In the genomic region with DNA sequence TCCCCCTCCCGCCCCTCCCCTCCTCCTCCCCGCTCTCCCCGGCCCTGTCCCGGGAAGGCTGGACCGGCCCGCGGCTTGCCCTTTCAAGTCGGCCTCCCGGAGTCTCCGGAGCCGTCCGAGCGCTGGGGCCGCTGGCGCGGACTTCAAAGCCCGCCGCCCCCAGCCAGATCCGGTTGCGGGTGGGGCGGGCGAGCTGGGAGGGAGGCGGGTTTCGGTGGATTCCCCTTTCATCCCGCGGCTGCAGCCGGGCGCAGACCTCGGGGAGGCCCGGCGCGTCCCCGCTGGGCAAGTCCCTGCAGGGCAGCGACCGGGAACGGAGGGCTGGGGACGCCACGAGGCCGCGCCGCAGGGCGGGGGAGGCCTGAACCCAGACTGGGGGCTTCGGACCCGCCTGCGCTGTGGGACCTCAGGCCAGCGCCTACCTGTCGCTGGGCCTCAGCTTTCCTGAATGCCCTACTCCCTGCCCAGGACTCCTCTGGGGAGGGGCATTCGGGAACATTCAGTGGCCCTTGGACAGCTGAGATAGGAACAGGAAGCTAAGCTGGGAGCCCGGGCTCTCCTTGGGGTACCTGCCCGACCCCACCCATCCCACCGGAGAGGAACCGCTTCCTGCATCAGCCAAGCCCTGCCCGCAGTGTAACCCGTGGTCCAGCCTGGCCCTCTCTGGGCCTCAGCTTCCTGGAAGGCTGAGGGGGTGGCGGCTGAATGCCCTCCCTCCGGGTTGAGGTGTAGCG, we compare ENCODE assay signal across 1 cellular context.
TF ChIP-seq lines count a peak whose summit lies in the region.

No MANE protein-coding gene starts in this region.

TF ChIP-seq in HepG2, 621 proteins besides CTCF, POLR2A, EP300 and RAD21 (continued from another document and continues in another):
- TF ChIP-seq, protein P1, sequence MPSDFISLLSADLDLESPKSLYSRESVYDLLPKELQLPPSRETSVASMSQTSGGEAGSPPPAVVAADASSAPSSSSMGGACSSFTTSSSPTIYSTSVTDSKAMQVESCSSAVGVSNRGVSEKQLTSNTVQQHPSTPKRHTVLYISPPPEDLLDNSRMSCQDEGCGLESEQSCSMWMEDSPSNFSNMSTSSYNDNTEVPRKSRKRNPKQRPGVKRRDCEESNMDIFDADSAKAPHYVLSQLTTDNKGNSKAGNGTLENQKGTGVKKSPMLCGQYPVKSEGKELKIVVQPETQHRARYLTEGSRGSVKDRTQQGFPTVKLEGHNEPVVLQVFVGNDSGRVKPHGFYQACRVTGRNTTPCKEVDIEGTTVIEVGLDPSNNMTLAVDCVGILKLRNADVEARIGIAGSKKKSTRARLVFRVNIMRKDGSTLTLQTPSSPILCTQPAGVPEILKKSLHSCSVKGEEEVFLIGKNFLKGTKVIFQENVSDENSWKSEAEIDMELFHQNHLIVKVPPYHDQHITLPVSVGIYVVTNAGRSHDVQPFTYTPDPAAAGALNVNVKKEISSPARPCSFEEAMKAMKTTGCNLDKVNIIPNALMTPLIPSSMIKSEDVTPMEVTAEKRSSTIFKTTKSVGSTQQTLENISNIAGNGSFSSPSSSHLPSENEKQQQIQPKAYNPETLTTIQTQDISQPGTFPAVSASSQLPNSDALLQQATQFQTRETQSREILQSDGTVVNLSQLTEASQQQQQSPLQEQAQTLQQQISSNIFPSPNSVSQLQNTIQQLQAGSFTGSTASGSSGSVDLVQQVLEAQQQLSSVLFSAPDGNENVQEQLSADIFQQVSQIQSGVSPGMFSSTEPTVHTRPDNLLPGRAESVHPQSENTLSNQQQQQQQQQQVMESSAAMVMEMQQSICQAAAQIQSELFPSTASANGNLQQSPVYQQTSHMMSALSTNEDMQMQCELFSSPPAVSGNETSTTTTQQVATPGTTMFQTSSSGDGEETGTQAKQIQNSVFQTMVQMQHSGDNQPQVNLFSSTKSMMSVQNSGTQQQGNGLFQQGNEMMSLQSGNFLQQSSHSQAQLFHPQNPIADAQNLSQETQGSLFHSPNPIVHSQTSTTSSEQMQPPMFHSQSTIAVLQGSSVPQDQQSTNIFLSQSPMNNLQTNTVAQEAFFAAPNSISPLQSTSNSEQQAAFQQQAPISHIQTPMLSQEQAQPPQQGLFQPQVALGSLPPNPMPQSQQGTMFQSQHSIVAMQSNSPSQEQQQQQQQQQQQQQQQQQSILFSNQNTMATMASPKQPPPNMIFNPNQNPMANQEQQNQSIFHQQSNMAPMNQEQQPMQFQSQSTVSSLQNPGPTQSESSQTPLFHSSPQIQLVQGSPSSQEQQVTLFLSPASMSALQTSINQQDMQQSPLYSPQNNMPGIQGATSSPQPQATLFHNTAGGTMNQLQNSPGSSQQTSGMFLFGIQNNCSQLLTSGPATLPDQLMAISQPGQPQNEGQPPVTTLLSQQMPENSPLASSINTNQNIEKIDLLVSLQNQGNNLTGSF (CRISPR knock-in tag; IDR thresholded peaks at IDR 0.05) = 0 out of 2 replicates have a peak, but pooled peaks have one; percentile 18
- TF ChIP-seq NCOA2 (CRISPR knock-in tag; IDR thresholded peaks at IDR 0.05) = peak; percentile 92
- no peak for TF ChIP-seq JARID2 (CRISPR knock-in tag; IDR thresholded peaks at IDR 0.05; ENCODE audit: insufficient replicate concordance)
- no peak; the same call in 1 of the 2 replicates for TF ChIP-seq ZKSCAN1 (IDR thresholded peaks at IDR 0.05; ENCODE audit: low read length)
- TF ChIP-seq KDM5B (CRISPR knock-in tag; IDR thresholded peaks at IDR 0.05; ENCODE audit: borderline replicate concordance) = peak; percentile 80; the same call in 1 of the 2 replicates
- TF ChIP-seq ZNF33A (CRISPR knock-in tag; IDR thresholded peaks at IDR 0.05; ENCODE audit: borderline replicate concordance) = 0 out of 2 replicates have a peak, but pooled peaks have one; percentile 48
- TF ChIP-seq ARNT2 (CRISPR knock-in tag; IDR thresholded peaks at IDR 0.05; ENCODE audit: low read depth) = peak; percentile 66
- TF ChIP-seq ADNP (CRISPR knock-in tag; IDR thresholded peaks at IDR 0.05) = no peak
- TF ChIP-seq GFI1 (CRISPR knock-in tag; IDR thresholded peaks at IDR 0.05; ENCODE audit: borderline replicate concordance) = 0 out of 2 replicates have a peak, but pooled peaks have one; percentile 74
- no peak for TF ChIP-seq TEAD3 (CRISPR knock-in tag; optimal IDR thresholded peaks at IDR 0.05; ENCODE audit: borderline replicate concordance)
- TF ChIP-seq, protein P2, sequence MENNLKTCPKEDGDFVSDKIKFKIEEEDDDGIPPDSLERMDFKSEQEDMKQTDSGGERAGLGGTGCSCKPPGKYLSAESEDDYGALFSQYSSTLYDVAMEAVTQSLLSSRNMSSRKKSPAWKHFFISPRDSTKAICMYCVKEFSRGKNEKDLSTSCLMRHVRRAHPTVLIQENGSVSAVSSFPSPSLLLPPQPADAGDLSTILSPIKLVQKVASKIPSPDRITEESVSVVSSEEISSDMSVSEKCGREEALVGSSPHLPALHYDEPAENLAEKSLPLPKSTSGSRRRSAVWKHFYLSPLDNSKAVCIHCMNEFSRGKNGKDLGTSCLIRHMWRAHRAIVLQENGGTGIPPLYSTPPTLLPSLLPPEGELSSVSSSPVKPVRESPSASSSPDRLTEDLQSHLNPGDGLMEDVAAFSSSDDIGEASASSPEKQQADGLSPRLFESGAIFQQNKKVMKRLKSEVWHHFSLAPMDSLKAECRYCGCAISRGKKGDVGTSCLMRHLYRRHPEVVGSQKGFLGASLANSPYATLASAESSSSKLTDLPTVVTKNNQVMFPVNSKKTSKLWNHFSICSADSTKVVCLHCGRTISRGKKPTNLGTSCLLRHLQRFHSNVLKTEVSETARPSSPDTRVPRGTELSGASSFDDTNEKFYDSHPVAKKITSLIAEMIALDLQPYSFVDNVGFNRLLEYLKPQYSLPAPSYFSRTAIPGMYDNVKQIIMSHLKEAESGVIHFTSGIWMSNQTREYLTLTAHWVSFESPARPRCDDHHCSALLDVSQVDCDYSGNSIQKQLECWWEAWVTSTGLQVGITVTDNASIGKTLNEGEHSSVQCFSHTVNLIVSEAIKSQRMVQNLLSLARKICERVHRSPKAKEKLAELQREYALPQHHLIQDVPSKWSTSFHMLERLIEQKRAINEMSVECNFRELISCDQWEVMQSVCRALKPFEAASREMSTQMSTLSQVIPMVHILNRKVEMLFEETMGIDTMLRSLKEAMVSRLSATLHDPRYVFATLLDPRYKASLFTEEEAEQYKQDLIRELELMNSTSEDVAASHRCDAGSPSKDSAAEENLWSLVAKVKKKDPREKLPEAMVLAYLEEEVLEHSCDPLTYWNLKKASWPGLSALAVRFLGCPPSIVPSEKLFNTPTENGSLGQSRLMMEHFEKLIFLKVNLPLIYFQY (CRISPR knock-in tag; IDR thresholded peaks at IDR 0.05; ENCODE audit: borderline replicate concordance) = peak; percentile 98
- no peak for TF ChIP-seq ZNF30 (CRISPR knock-in tag; IDR thresholded peaks at IDR 0.05)
- TF ChIP-seq RFX1 (IDR thresholded peaks at IDR 0.05) = no peak
- TF ChIP-seq HDAC2 (CRISPR knock-in tag; IDR thresholded peaks at IDR 0.05) = peak; percentile 68; the same call in 1 of the 2 replicates
- no peak for TF ChIP-seq ZNF598 (CRISPR knock-in tag; IDR thresholded peaks at IDR 0.05; ENCODE audit: borderline replicate concordance)
- TF ChIP-seq, protein P3, sequence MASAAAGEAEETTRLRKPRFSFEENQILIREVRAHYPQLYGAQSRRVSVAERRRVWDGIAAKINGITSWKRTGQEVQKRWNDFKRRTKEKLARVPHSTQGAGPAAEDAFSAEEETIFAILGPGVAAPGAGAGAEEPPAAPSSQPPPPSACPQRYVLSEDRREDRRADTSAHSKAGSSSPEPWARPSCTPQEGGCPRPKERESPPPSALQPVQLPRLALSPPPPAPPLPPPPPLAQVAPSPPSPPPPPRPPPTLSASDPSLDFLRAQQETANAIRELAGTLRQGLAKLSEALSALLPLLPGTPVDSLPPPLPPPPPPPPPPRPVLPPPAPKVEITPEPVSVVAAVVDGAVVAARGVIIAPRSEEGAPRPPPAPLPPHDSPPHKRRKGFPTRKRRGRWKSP (CRISPR knock-in tag; IDR thresholded peaks at IDR 0.05) = 0 out of 2 replicates have a peak, but pooled peaks have one; percentile 32
- TF ChIP-seq KMT2A (CRISPR knock-in tag; IDR thresholded peaks at IDR 0.05) = peak; percentile 52; the same call in 1 of the 2 replicates
- TF ChIP-seq, protein P4, sequence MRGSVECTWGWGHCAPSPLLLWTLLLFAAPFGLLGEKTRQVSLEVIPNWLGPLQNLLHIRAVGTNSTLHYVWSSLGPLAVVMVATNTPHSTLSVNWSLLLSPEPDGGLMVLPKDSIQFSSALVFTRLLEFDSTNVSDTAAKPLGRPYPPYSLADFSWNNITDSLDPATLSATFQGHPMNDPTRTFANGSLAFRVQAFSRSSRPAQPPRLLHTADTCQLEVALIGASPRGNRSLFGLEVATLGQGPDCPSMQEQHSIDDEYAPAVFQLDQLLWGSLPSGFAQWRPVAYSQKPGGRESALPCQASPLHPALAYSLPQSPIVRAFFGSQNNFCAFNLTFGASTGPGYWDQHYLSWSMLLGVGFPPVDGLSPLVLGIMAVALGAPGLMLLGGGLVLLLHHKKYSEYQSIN (CRISPR knock-in tag; IDR thresholded peaks at IDR 0.05; ENCODE audit: borderline replicate concordance) = no peak
- 0 out of 2 replicates have a peak, but pooled peaks have one; percentile 27 for TF ChIP-seq HNF4G (IDR thresholded peaks at IDR 0.05; ENCODE audit: borderline replicate concordance, low read depth, low read length)
- TF ChIP-seq HNF4G (CRISPR knock-in tag; IDR thresholded peaks at IDR 0.05; ENCODE audit: borderline replicate concordance, low read depth) = peak; percentile 73; the same call in 1 of the 2 replicates
- peak; percentile 67 for TF ChIP-seq HNF4A (CRISPR knock-in tag; IDR thresholded peaks at IDR 0.05)
- TF ChIP-seq KLF11 (CRISPR knock-in tag; IDR thresholded peaks at IDR 0.05) = no peak
- no peak for TF ChIP-seq ZBTB42 (CRISPR knock-in tag; IDR thresholded peaks at IDR 0.05)
- peak; percentile 56; the same call in 1 of the 2 replicates for TF ChIP-seq NAIF1 (CRISPR knock-in tag; IDR thresholded peaks at IDR 0.05; ENCODE audit: borderline replicate concordance)
- no peak for TF ChIP-seq ZNF335 (CRISPR knock-in tag; IDR thresholded peaks at IDR 0.05)
- TF ChIP-seq, protein P5, sequence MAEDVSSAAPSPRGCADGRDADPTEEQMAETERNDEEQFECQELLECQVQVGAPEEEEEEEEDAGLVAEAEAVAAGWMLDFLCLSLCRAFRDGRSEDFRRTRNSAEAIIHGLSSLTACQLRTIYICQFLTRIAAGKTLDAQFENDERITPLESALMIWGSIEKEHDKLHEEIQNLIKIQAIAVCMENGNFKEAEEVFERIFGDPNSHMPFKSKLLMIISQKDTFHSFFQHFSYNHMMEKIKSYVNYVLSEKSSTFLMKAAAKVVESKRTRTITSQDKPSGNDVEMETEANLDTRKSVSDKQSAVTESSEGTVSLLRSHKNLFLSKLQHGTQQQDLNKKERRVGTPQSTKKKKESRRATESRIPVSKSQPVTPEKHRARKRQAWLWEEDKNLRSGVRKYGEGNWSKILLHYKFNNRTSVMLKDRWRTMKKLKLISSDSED (CRISPR knock-in tag; IDR thresholded peaks at IDR 0.05) = no peak
- TF ChIP-seq SETDB1 (CRISPR knock-in tag; IDR thresholded peaks at IDR 0.05; ENCODE audit: borderline replicate concordance) = no peak
- TF ChIP-seq, protein P6, sequence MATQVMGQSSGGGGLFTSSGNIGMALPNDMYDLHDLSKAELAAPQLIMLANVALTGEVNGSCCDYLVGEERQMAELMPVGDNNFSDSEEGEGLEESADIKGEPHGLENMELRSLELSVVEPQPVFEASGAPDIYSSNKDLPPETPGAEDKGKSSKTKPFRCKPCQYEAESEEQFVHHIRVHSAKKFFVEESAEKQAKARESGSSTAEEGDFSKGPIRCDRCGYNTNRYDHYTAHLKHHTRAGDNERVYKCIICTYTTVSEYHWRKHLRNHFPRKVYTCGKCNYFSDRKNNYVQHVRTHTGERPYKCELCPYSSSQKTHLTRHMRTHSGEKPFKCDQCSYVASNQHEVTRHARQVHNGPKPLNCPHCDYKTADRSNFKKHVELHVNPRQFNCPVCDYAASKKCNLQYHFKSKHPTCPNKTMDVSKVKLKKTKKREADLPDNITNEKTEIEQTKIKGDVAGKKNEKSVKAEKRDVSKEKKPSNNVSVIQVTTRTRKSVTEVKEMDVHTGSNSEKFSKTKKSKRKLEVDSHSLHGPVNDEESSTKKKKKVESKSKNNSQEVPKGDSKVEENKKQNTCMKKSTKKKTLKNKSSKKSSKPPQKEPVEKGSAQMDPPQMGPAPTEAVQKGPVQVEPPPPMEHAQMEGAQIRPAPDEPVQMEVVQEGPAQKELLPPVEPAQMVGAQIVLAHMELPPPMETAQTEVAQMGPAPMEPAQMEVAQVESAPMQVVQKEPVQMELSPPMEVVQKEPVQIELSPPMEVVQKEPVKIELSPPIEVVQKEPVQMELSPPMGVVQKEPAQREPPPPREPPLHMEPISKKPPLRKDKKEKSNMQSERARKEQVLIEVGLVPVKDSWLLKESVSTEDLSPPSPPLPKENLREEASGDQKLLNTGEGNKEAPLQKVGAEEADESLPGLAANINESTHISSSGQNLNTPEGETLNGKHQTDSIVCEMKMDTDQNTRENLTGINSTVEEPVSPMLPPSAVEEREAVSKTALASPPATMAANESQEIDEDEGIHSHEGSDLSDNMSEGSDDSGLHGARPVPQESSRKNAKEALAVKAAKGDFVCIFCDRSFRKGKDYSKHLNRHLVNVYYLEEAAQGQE (IDR thresholded peaks at IDR 0.05; ENCODE audit: borderline replicate concordance in 1 of 2, low read depth in 1 of 2, low read length in 2 of 2) = 0 out of 4 replicates have a peak, but pooled peaks of 1 of the 2 experiments have one; percentile 29
- TF ChIP-seq, protein P7, sequence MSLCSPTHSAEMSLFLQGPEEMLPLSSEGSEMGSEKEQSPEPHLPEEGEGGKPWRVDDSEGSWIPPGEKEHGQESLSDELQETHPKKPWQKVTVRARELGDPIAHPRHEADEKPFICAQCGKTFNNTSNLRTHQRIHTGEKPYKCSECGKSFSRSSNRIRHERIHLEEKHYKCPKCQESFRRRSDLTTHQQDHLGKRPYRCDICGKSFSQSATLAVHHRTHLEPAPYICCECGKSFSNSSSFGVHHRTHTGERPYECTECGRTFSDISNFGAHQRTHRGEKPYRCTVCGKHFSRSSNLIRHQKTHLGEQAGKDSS (CRISPR knock-in tag; IDR thresholded peaks at IDR 0.05; ENCODE audit: borderline replicate concordance, low read depth) = peak; percentile 61; the same call in 1 of the 2 replicates
- peak; percentile 87 for TF ChIP-seq HOXD1 (CRISPR knock-in tag; IDR thresholded peaks at IDR 0.05)
- no peak for TF ChIP-seq ZNF550 (CRISPR knock-in tag; IDR thresholded peaks at IDR 0.05; ENCODE audit: borderline replicate concordance)
- 0 out of 2 replicates have a peak, but pooled peaks have one; percentile 62 for TF ChIP-seq ZNF577 (CRISPR knock-in tag; IDR thresholded peaks at IDR 0.05; ENCODE audit: borderline replicate concordance, low read depth)
- peak; percentile 44 for TF ChIP-seq ZNF350 (CRISPR knock-in tag; IDR thresholded peaks at IDR 0.05; ENCODE audit: borderline replicate concordance, low read depth)
- TF ChIP-seq, protein P8, sequence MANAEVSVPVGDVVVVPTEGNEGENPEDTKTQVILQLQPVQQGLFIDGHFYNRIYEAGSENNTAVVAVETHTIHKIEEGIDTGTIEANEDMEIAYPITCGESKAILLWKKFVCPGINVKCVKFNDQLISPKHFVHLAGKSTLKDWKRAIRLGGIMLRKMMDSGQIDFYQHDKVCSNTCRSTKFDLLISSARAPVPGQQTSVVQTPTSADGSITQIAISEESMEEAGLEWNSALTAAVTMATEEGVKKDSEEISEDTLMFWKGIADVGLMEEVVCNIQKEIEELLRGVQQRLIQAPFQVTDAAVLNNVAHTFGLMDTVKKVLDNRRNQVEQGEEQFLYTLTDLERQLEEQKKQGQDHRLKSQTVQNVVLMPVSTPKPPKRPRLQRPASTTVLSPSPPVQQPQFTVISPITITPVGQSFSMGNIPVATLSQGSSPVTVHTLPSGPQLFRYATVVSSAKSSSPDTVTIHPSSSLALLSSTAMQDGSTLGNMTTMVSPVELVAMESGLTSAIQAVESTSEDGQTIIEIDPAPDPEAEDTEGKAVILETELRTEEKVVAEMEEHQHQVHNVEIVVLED (CRISPR knock-in tag; IDR thresholded peaks at IDR 0.05; ENCODE audit: borderline replicate concordance) = peak; percentile 65
